In genomic region chr9:131693163-131693562, GRCh38 we compare ENCODE assay signal across 19 cellular contexts. TPM values are rescaled to one million over a fixed set of nuclear protein-coding genes. Genes with fewer than 3 reads are reported as not detected.
DNase-seq lines count a peak whose midpoint lies in the region; ATAC-seq and TF ChIP-seq lines count a peak whose summit lies in the region.
"Had no signal": no experiment of that assay in that cellular context is flagged by ENCODE, and none has a peak within 500 bp of the region (broad histone marks: within the 10 kb centered on the region; RNA-seq: fewer than 3 reads in every experiment).

No MANE protein-coding gene starts in this region.

- peaks cover 82% of the 10 kb centered on the region for H3K4me1 Mint-ChIP-seq in activated CD8-positive, alpha-beta T cell treated with anti-CD3 and anti-CD28 coated beads for 36 hours (ENCODE audit: low read depth)
- H3K4me1 Mint-ChIP-seq in activated CD8-positive, alpha-beta T cell treated with anti-CD3 and anti-CD28 coated beads, Interleukin-2, amount 10 ng/mL, durations not matched to agents 7 days and 5 days (ENCODE audit: low read depth): peaks cover 88% of the 10 kb centered on the region
- H3K4me1 Mint-ChIP-seq in T-cell (peaks cover 81 to 95% (median 94%) of the 10 kb centered on the region in 3 donors), endodermal cell (peaks cover 71% of the 10 kb centered on the region), neural progenitor cell (peaks cover 27% of the 10 kb centered on the region)

- H3K36me3 ChIP-seq in endodermal cell (ENCODE audit: control insufficient read depth, insufficient read depth, low read length): peaks cover 3% of the 10 kb centered on the region
- H3K36me3 ChIP-seq in neural progenitor cell: no peaks in the 10 kb centered on the region
- H3K36me3 ChIP-seq: BE2C, HAP-1 had no signal

- TF ChIP-seq CTCF in activated CD8-positive, alpha-beta T cell treated with anti-CD3 and anti-CD28 coated beads for 36 hours (IDR thresholded peaks at IDR 0.05): no peak
- TF ChIP-seq CTCF in endodermal cell (conservative IDR thresholded peaks at IDR 0.05) (no peak), neural progenitor cell (IDR thresholded peaks at IDR 0.05) (no peak)

- H3K4me1 ChIP-seq in endodermal cell (ENCODE audit: control insufficient read depth, insufficient read depth, low read length) (peaks cover 14% of the 10 kb centered on the region), neural progenitor cell (peaks cover 41% of the 10 kb centered on the region)

- H3K9me3 ChIP-seq in endodermal cell (ENCODE audit: control insufficient read depth, low read length) (no peaks in the 10 kb centered on the region), neural progenitor cell (ENCODE audit: low read depth) (no peaks in the 10 kb centered on the region)
- H3K9me3 ChIP-seq: BE2C, HAP-1 had no signal

- CTCF ChIA-PET in activated CD8-positive, alpha-beta T cell treated with anti-CD3 and anti-CD28 coated beads for 36 hours (lab: Charles Lee): interaction anchor here (1.2 to 1.6 kb wide), 3 partner anchors 8 to 13 kb away, joined by 4 to 5 read pairs (median 4); no protein-coding TSS in a partner anchor
- CTCF ChIA-PET in activated CD8-positive, alpha-beta T cell treated with anti-CD3 and anti-CD28 coated beads, Interleukin-2, amount 10 ng/mL, durations not matched to agents 7 days and 5 days (lab: Charles Lee): interaction anchor here (1.1 to 3.1 kb wide), 7 partner anchors 15 to 50 kb away, joined by 3 to 13 read pairs (median 5); no protein-coding TSS in a partner anchor
- CTCF ChIA-PET in T-cell (lab: Charles Lee): no interaction called here

- 85 to 93% methylated on average over 2 to 3 of the region's 3 CpGs for WGBS in endodermal cell (ENCODE audit: insufficient coverage in 1 of 2, insufficient read length in 1 of 2), 2 experiments

- intact Hi-C loops in activated CD8-positive, alpha-beta T cell treated with anti-CD3 and anti-CD28 coated beads for 36 hours (cut with micrococcal nuclease): loop anchor here (5.0 kb wide), 1 partner anchor 34 kb away; no protein-coding TSS in a partner anchor

- ATAC-seq in activated CD8-positive, alpha-beta T cell treated with anti-CD3 and anti-CD28 coated beads for 36 hours: no peak
- ATAC-seq in activated CD8-positive, alpha-beta T cell treated with anti-CD3 and anti-CD28 coated beads, Interleukin-2, amount 10 ng/mL, durations not matched to agents 7 days and 5 days: no peak
- ATAC-seq in T-cell (replicated peaks in 1 of 4): no peak
- ATAC-seq: PC-3 had no signal

- no peak overlapping the region for H2AFZ ChIP-seq in neural progenitor cell (replicated peaks)

- no peaks in the 10 kb centered on the region for H3K27me3 ChIP-seq in endodermal cell (ENCODE audit: control insufficient read depth, insufficient read depth, low read length, poor library complexity, severe bottlenecking)
- H3K27me3 ChIP-seq in neural progenitor cell: no peaks in the 10 kb centered on the region
- H3K27me3 ChIP-seq: BE2C had no signal

- H3K9ac ChIP-seq in endodermal cell (ENCODE audit: extremely low read depth, low read length, poor library complexity, severe bottlenecking): no peak overlapping the region
- H3K9ac ChIP-seq in neural progenitor cell: no peak overlapping the region

- H3F3A ChIP-seq in neural progenitor cell (ENCODE audit: low read depth): peaks cover 27% of the 10 kb centered on the region

- peaks cover 47% of the 10 kb centered on the region for H4K20me1 ChIP-seq in neural progenitor cell (ENCODE audit: low read depth)

- H3K27ac Mint-ChIP-seq in activated CD8-positive, alpha-beta T cell treated with anti-CD3 and anti-CD28 coated beads for 36 hours: peak overlapping the region; percentile 33
- no peak overlapping the region for H3K27ac Mint-ChIP-seq in activated CD8-positive, alpha-beta T cell treated with anti-CD3 and anti-CD28 coated beads, Interleukin-2, amount 10 ng/mL, durations not matched to agents 7 days and 5 days
- peak overlapping the region; percentile 22 to 51 for H3K27ac Mint-ChIP-seq in T-cell
- H3K27ac Mint-ChIP-seq in endodermal cell: peak overlapping the region; percentile 88
- H3K27ac Mint-ChIP-seq in neural progenitor cell: no peak overlapping the region

- H3K27ac ChIP-seq in endodermal cell (ENCODE audit: low read depth, low read length) (no peak overlapping the region), neural progenitor cell (no peak overlapping the region)
- H3K27ac ChIP-seq: RWPE1 had no signal

- H3K4me2 ChIP-seq in neural progenitor cell: peak overlapping the region; percentile 31

- POLR2A ChIA-PET in activated CD8-positive, alpha-beta T cell treated with anti-CD3 and anti-CD28 coated beads for 36 hours (lab: Charles Lee): interaction anchor here (0.9 to 1.5 kb wide), 4 partner anchors 14 to 50 kb away, joined by 3 to 4 read pairs (median 3); partner anchors contain the start of gene RAPGEF1
- POLR2A ChIA-PET in activated CD8-positive, alpha-beta T cell treated with anti-CD3 and anti-CD28 coated beads, Interleukin-2, amount 10 ng/mL, durations not matched to agents 7 days and 5 days (lab: Charles Lee): no interaction called here
- POLR2A ChIA-PET in T-cell (lab: Charles Lee): no interaction called here

- H3K27me3 Mint-ChIP-seq in activated CD8-positive, alpha-beta T cell treated with anti-CD3 and anti-CD28 coated beads for 36 hours: no peaks in the 10 kb centered on the region
- H3K27me3 Mint-ChIP-seq in activated CD8-positive, alpha-beta T cell treated with anti-CD3 and anti-CD28 coated beads, Interleukin-2, amount 10 ng/mL, durations not matched to agents 7 days and 5 days (ENCODE audit: low read depth): no peaks in the 10 kb centered on the region
- no peaks in the 10 kb centered on the region for H3K27me3 Mint-ChIP-seq in T-cell
- H3K27me3 Mint-ChIP-seq in endodermal cell (ENCODE audit: insufficient read depth): no peaks in the 10 kb centered on the region
- H3K27me3 Mint-ChIP-seq in neural progenitor cell (ENCODE audit: insufficient read depth, low read depth): no peaks in the 10 kb centered on the region
- H3K27me3 Mint-ChIP-seq: CD8-positive, alpha-beta memory T cell had no signal

- no peaks in the 10 kb centered on the region for H3K9me3 Mint-ChIP-seq in activated CD8-positive, alpha-beta T cell treated with anti-CD3 and anti-CD28 coated beads for 36 hours
- H3K9me3 Mint-ChIP-seq in activated CD8-positive, alpha-beta T cell treated with anti-CD3 and anti-CD28 coated beads, Interleukin-2, amount 10 ng/mL, durations not matched to agents 7 days and 5 days (ENCODE audit: insufficient read depth): no peaks in the 10 kb centered on the region
- H3K9me3 Mint-ChIP-seq in T-cell (no peaks in the 10 kb centered on the region), endodermal cell (no peaks in the 10 kb centered on the region), neural progenitor cell (no peaks in the 10 kb centered on the region)
- H3K9me3 Mint-ChIP-seq: CD8-positive, alpha-beta memory T cell had no signal

- peaks cover 59% of the 10 kb centered on the region for H3K79me2 ChIP-seq in neural progenitor cell (ENCODE audit: low read depth)

- DNase-seq in activated CD8-positive, alpha-beta T cell treated with anti-CD3 and anti-CD28 coated beads for 36 hours: no peak
- no peak for DNase-seq in activated CD8-positive, alpha-beta T cell treated with anti-CD3 and anti-CD28 coated beads, Interleukin-2, amount 10 ng/mL, durations not matched to agents 7 days and 5 days
- DNase-seq in T-cell (no peak), endodermal cell (no peak), neural progenitor cell (ENCODE audit: low spot score) (no peak), HK-2 (ENCODE audit: unreplicated experiment) (no peak), iPS-NIHi11 (ENCODE audit: low spot score) (no peak)
- DNase-seq in activated CD8-positive, alpha-beta memory T cell treated with anti-CD3 and anti-CD28 coated beads, Interleukin-2, amount 50 U/mL, for 4 hours: no peak
- DNase-seq: 8988T; BE2C; CD8-positive, alpha-beta memory T cell; NCI-H1048; NCI-H146; NCI-H2081; NCI-H510A; NCI-H774; PC-3 had no signal

- peaks cover 3% of the 10 kb centered on the region for H3K36me3 Mint-ChIP-seq in activated CD8-positive, alpha-beta T cell treated with anti-CD3 and anti-CD28 coated beads for 36 hours (ENCODE audit: low read depth)
- peaks cover 16% of the 10 kb centered on the region for H3K36me3 Mint-ChIP-seq in activated CD8-positive, alpha-beta T cell treated with anti-CD3 and anti-CD28 coated beads, Interleukin-2, amount 10 ng/mL, durations not matched to agents 7 days and 5 days (ENCODE audit: low read depth)
- no peaks in the 10 kb centered on the region for H3K36me3 Mint-ChIP-seq in T-cell
- H3K36me3 Mint-ChIP-seq in endodermal cell (ENCODE audit: low read depth): peaks cover 5% of the 10 kb centered on the region
- H3K36me3 Mint-ChIP-seq in neural progenitor cell: peaks cover 2% of the 10 kb centered on the region

- H3K4me3 Mint-ChIP-seq in activated CD8-positive, alpha-beta T cell treated with anti-CD3 and anti-CD28 coated beads for 36 hours: no peak overlapping the region
- H3K4me3 Mint-ChIP-seq in activated CD8-positive, alpha-beta T cell treated with anti-CD3 and anti-CD28 coated beads, Interleukin-2, amount 10 ng/mL, durations not matched to agents 7 days and 5 days: no peak overlapping the region
- H3K4me3 Mint-ChIP-seq in T-cell (no peak overlapping the region), endodermal cell (no peak overlapping the region), neural progenitor cell (no peak overlapping the region)

- H3K4me3 ChIP-seq in endodermal cell (ENCODE audit: low read length): no peak overlapping the region
- H3K4me3 ChIP-seq in neural progenitor cell: no peak overlapping the region
- H3K4me3 ChIP-seq: HAP-1 had no signal

RNA-seq across cellular contexts. Expression of gene RAPGEF1, which starts 46.7 kb away (rescaled TPM):
- 10 to 100 TPM; 84.5 to 85.2 TPM for total RNA-seq in activated CD8-positive, alpha-beta T cell treated with anti-CD3 and anti-CD28 coated beads for 36 hours
- 100 to 1,000 TPM; 128 TPM for total RNA-seq in activated CD8-positive, alpha-beta T cell treated with anti-CD3 and anti-CD28 coated beads, Interleukin-2, amount 10 ng/mL, durations not matched to agents 7 days and 5 days
- 100 to 1,000 TPM in 4 of 5 donors, 10 to 100 TPM in 1; 97.9 to 167 (median 139) TPM for total RNA-seq in T-cell
- total RNA-seq in endodermal cell: 10 to 100 TPM; 63.4 to 85.5 TPM
- 38.1 TPM for polyA plus RNA-seq in endodermal cell (2013, experiment 1 of 2)
- polyA plus RNA-seq in endodermal cell (2013, experiment 2 of 2): 34.1 TPM
- 33.3 and 34.6 TPM in 2 replicates for total RNA-seq in neural progenitor cell (ENCODE audit: low replicate concordance)

Comparison
In these comparisons a context has a peak if more than half of its experiments do, and no peak if none do; other contexts are left out.
1. H3K27ac Mint-ChIP-seq: peak in activated CD8-positive, alpha-beta T cell treated with anti-CD3 and anti-CD28 coated beads for 36 hours (single experiment), T-cell (2 of 2) and endodermal cell (single experiment); none in activated CD8-positive, alpha-beta T cell treated with anti-CD3 and anti-CD28 coated beads, Interleukin-2, amount 10 ng/mL, durations not matched to agents 7 days and 5 days (single experiment) and neural progenitor cell (single experiment).
2. CTCF ChIA-PET loops: an anchor here in activated CD8-positive, alpha-beta T cell treated with anti-CD3 and anti-CD28 coated beads for 36 hours (1.2 to 1.6 kb wide) and activated CD8-positive, alpha-beta T cell treated with anti-CD3 and anti-CD28 coated beads, Interleukin-2, amount 10 ng/mL, durations not matched to agents 7 days and 5 days (1.1 to 3.1 kb wide); none called in T-cell.